Comparison of ENCODE assay signal across 10 cellular contexts in the genomic region with DNA sequence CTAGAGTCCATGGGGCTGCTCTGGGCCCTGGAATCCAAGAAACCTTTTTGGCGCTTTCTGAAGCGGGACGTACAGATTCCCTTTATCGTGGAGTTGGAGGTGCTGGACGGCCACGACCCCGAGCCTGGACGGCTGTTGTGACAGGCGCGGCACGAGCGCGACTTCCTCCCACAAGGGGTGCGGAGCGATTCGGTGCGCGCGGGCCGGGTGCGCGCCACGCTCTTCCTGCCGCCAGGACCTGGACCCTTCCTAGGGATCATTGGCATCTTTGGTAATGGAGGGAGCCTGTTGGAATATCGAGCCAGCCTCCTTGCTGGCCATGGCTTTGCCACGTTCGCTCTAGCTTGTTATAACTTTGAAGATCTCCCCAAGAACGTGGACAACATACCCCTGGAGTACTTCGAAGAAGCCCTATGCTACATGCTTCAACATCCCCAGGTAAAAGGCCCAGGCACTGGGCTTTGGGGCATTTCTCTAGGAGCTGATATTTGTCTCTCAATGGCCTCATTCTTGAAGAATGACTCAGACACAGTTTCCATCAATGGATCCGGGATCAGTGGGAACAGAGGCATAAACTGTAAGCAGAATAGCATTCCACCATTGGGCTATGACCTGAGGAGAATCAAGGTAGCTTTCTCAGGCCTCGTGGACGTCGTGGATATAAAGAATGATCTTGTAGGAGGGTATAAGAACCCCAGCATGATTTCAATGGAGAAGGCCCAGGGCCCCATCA. TPM values are rescaled to one million over a fixed set of nuclear protein-coding genes. Genes with fewer than 3 reads are reported as not detected.
A peak's percentile ranks its signal among the peaks of the same experiment; 100 is the strongest.
DNase-seq lines count a peak whose midpoint lies in the region; ATAC-seq, FAIRE-seq and TF ChIP-seq lines count a peak whose summit lies in the region.
"Had no signal": no experiment of that assay in that cellular context is flagged by ENCODE, and none has a peak within 500 bp of the region (broad histone marks: within the 10 kb centered on the region; RNA-seq: fewer than 3 reads in every experiment).

No MANE protein-coding gene starts in this region.

- H3K4me3 ChIP-seq in lower lobe of right lung, result peak overlapping the region; percentile 54

- H3K36me3 ChIP-seq in lower lobe of right lung, result no peaks in the 10 kb centered on the region

- FAIRE-seq in HTR-8/SVneo (lab: Jason Lieb, UNC), result no peak
- FAIRE-seq: urothelium cell line had no signal

- no peak for ATAC-seq in lower lobe of right lung
- no peak for ATAC-seq in HG03108 (IDR thresholded peaks at IDR 0.05; ENCODE audit: unreplicated experiment)

- H3K9me3 ChIP-seq in lower lobe of right lung, result no peaks in the 10 kb centered on the region

- intact Hi-C loops in dendritic cell treated with granulocyte-macrophage colony-stimulating factor and Interleukin-4, amounts not matched to agents 40 ng/mL and 50 ng/mL, for 4 days (cut with micrococcal nuclease), result no loop called here
- intact Hi-C loops in lower lobe of right lung (cut with DNase I), result no loop called here

- no peak for DNase-seq in activated naive CD4-positive, alpha-beta T cell treated with anti-CD3 and anti-CD28 coated beads, Interleukin-2, amount 10 ng/mL, durations not matched to agents 7 days and 5 days
- no peak for DNase-seq in activated naive CD4-positive, alpha-beta T cell (lab: John Stamatoyannopoulos, UW)
- DNase-seq in lower lobe of right lung (no peak), type B pancreatic cell (ENCODE audit: extremely low spot score, unreplicated experiment) (no peak), NCI-H187 (lab: John Stamatoyannopoulos, UW) (no peak), HTR-8/SVneo (ENCODE audit: insufficient read length, low spot score) (no peak)
- DNase-seq: KBM-7 had no signal

- H3K4me1 Mint-ChIP-seq in activated naive CD4-positive, alpha-beta T cell treated with anti-CD3 and anti-CD28 coated beads, Interleukin-2, amount 10 ng/mL, durations not matched to agents 7 days and 5 days, result peaks cover 25% of the 10 kb centered on the region
- peaks cover 15% of the 10 kb centered on the region for H3K4me1 Mint-ChIP-seq in dendritic cell treated with granulocyte-macrophage colony-stimulating factor and Interleukin-4, amounts not matched to agents 40 ng/mL and 50 ng/mL, for 4 days (ENCODE audit: low read depth)
- H3K4me1 Mint-ChIP-seq in type B pancreatic cell (ENCODE audit: unreplicated experiment), result peaks cover 7% of the 10 kb centered on the region

- peaks cover 17% of the 10 kb centered on the region for H3K27me3 ChIP-seq in lower lobe of right lung (ENCODE audit: low read depth)

- peak overlapping the region; percentile 15 for H3K4me3 Mint-ChIP-seq in activated naive CD4-positive, alpha-beta T cell treated with anti-CD3 and anti-CD28 coated beads, Interleukin-2, amount 10 ng/mL, durations not matched to agents 7 days and 5 days
- peak overlapping the region; percentile 49 for H3K4me3 Mint-ChIP-seq in dendritic cell treated with granulocyte-macrophage colony-stimulating factor and Interleukin-4, amounts not matched to agents 40 ng/mL and 50 ng/mL, for 4 days
- H3K4me3 Mint-ChIP-seq in type B pancreatic cell, result peak overlapping the region; percentile 34

- peaks cover 37% of the 10 kb centered on the region for H3K9me3 Mint-ChIP-seq in activated naive CD4-positive, alpha-beta T cell treated with anti-CD3 and anti-CD28 coated beads, Interleukin-2, amount 10 ng/mL, durations not matched to agents 7 days and 5 days
- peaks cover 48% of the 10 kb centered on the region for H3K9me3 Mint-ChIP-seq in dendritic cell treated with granulocyte-macrophage colony-stimulating factor and Interleukin-4, amounts not matched to agents 40 ng/mL and 50 ng/mL, for 4 days
- peaks cover 9% of the 10 kb centered on the region for H3K9me3 Mint-ChIP-seq in type B pancreatic cell

- H3K36me3 Mint-ChIP-seq in activated naive CD4-positive, alpha-beta T cell treated with anti-CD3 and anti-CD28 coated beads, Interleukin-2, amount 10 ng/mL, durations not matched to agents 7 days and 5 days, result peaks cover 18% of the 10 kb centered on the region
- H3K36me3 Mint-ChIP-seq in dendritic cell treated with granulocyte-macrophage colony-stimulating factor and Interleukin-4, amounts not matched to agents 40 ng/mL and 50 ng/mL, for 4 days (ENCODE audit: low read depth), result peaks cover 19% of the 10 kb centered on the region
- peaks cover 10% of the 10 kb centered on the region for H3K36me3 Mint-ChIP-seq in type B pancreatic cell

- no peak overlapping the region for H3K27ac Mint-ChIP-seq in activated naive CD4-positive, alpha-beta T cell treated with anti-CD3 and anti-CD28 coated beads, Interleukin-2, amount 10 ng/mL, durations not matched to agents 7 days and 5 days
- H3K27ac Mint-ChIP-seq in dendritic cell treated with granulocyte-macrophage colony-stimulating factor and Interleukin-4, amounts not matched to agents 40 ng/mL and 50 ng/mL, for 4 days, result no peak overlapping the region
- no peak overlapping the region for H3K27ac Mint-ChIP-seq in type B pancreatic cell

- no peak overlapping the region for H3K27ac ChIP-seq in lower lobe of right lung

- H3K27me3 Mint-ChIP-seq in activated naive CD4-positive, alpha-beta T cell treated with anti-CD3 and anti-CD28 coated beads, Interleukin-2, amount 10 ng/mL, durations not matched to agents 7 days and 5 days, result peaks cover 20% of the 10 kb centered on the region
- peaks cover 33% of the 10 kb centered on the region for H3K27me3 Mint-ChIP-seq in dendritic cell treated with granulocyte-macrophage colony-stimulating factor and Interleukin-4, amounts not matched to agents 40 ng/mL and 50 ng/mL, for 4 days
- H3K27me3 Mint-ChIP-seq in type B pancreatic cell, result no peaks in the 10 kb centered on the region

- H3K4me1 ChIP-seq in lower lobe of right lung, result peaks cover 12% of the 10 kb centered on the region

- no peak for TF ChIP-seq CTCF in lower lobe of right lung (IDR thresholded peaks at IDR 0.05)
- no peak for TF ChIP-seq CTCF in type B pancreatic cell (conservative IDR thresholded peaks at IDR 0.05)

- CTCF ChIA-PET in activated naive CD4-positive, alpha-beta T cell treated with anti-CD3 and anti-CD28 coated beads, Interleukin-2, amount 10 ng/mL, durations not matched to agents 7 days and 5 days (lab: Charles Lee), result no interaction called here

RNA-seq across cellular contexts. Expression of gene ZFP82, which starts 3.5 kb away (rescaled TPM):
- total RNA-seq in lower lobe of right lung, result 4.0 TPM
- total RNA-seq in type B pancreatic cell (ENCODE audit: low replicate concordance), result 6.0 and 13.0 TPM in 2 replicates

RNA-seq across cellular contexts. Expression of gene ZFP14, which starts 42.9 kb away (rescaled TPM):
- total RNA-seq in lower lobe of right lung (7.7 TPM), type B pancreatic cell (ENCODE audit: low replicate concordance) (7.6 and 10.9 TPM in 2 replicates)
